Comparison of ENCODE assay signal across 8 cellular contexts in the genomic region with DNA sequence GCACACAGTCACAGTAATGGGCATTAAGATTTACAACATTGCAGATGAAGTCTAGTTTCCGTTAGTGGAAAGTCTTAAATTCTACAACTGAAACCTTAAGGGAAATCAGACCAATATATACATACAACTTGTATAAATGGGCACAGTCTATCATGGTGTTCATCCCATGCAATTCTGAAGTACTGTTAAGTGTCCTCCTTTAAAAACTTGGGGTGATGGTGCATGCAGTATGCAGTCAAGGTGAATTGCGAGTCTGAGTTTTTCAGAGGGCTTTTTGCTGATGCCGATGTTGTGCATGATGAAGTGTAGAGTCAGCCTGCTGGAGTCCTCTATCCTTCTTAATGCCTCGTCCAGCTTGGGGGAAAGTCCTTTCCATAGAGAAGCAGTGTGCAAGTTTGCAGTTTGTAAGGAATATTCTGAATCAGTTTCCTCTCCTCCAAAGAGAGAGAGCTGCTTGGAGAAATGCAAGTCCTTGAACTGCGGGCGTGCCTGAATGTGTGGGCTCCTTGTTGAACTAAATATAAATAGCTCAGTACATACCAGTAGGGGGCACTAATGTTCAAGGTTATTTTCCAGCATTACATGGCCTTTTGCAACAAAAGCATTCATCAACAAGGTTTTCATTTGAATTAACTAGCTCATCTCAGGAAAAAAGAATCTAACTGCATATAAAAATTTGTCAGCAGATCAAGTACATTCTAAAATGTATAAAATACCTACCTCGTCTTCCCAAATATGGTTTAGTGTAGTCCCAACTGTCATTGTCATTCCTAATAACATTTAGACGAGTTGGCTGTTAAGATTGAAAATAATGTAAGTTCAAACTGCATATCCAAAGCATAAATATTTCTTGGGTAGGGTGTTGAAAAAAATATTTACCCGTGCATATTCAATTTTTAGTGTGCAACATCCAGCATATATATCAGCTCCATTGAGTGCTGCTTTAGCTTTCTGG. TPM values are rescaled to one million over a fixed set of nuclear protein-coding genes. Genes with fewer than 3 reads are reported as not detected.
DNase-seq lines count a peak whose midpoint lies in the region; ATAC-seq and TF ChIP-seq lines count a peak whose summit lies in the region.

No MANE protein-coding gene starts in this region.

- intact Hi-C loops in Panc1 (cut with micrococcal nuclease; ENCODE audit: unreplicated experiment), result loop anchor here (5.0 kb wide), 1 partner anchor 146 kb away; no protein-coding TSS in a partner anchor
- intact Hi-C loops in body of pancreas (cut with DNase I), result loop anchor here (10.0 kb wide), 1 partner anchor 143 kb away; no protein-coding TSS in a partner anchor

- H3K27ac ChIP-seq in Panc1 (ENCODE audit: low read length) (no peak overlapping the region), body of pancreas (no peak overlapping the region), iPS DF 6.9 (ENCODE audit: low read length) (no peak overlapping the region)

- no peak for TF ChIP-seq POLR2A in body of pancreas (IDR thresholded peaks at IDR 0.05)

- ATAC-seq in Panc1, result peak; percentile 92
- peak; percentile 84 for ATAC-seq in body of pancreas
- ATAC-seq in GM19328 (IDR thresholded peaks at IDR 0.05; ENCODE audit: unreplicated experiment), result no peak

- H3K4me3 ChIP-seq in LNCaP clone FGC (ENCODE audit: low read depth, low read length) (no peak overlapping the region), Panc1 (ENCODE audit: low read depth in 2 of 2, low read length in 2 of 2) (no peak overlapping the region), body of pancreas (no peak overlapping the region), iPS DF 6.9 (ENCODE audit: low read length) (no peak overlapping the region)

- TF ChIP-seq CTCF in LNCaP clone FGC (IDR thresholded peaks at IDR 0.05; ENCODE audit: control insufficient read depth, extremely low read depth, insufficient read depth) (peak; percentile 38; the same call in 1 of the 2 replicates), Panc1 (IDR thresholded peaks at IDR 0.05) (peak; percentile 79), body of pancreas (IDR thresholded peaks at IDR 0.05) (peak in 6 of 7 experiments; percentile 59 to 79 (median 72))

- in situ Hi-C loops in Panc1 (cut with HindIII; ENCODE audit: low pct_unique_long_range_greater_than_20kb, low sequenced_read_pairs), result loop anchor here (25.0 kb wide), 1 partner anchor 156 kb away; no protein-coding TSS in a partner anchor

- POLR2A ChIA-PET in Panc1 (lab: Charles Lee), result interaction anchor here (0.5 to 0.9 kb wide), 3 partner anchors 10 to 1315 kb away, joined by 3 to 8 read pairs (median 3); no protein-coding TSS in a partner anchor

- H3K4me1 ChIP-seq in Panc1 (ENCODE audit: control insufficient read depth, insufficient read depth, low read length) (peaks cover 15% of the 10 kb centered on the region; the same call in 1 of the 2 replicates), body of pancreas (peaks cover 6% of the 10 kb centered on the region), iPS DF 6.9 (ENCODE audit: control insufficient read depth, insufficient read depth, low read length) (no peaks in the 10 kb centered on the region)

- DNase-seq in stimulated activated CD8-positive, alpha-beta memory T cell treated with anti-CD3 and anti-CD28 coated beads, Interleukin-12 subunit alpha, Interleukin-12 subunit beta, amount 100 ng/mL, for 1 hour (ENCODE audit: low read depth), result peak; percentile 11
- DNase-seq in stimulated activated CD8-positive, alpha-beta memory T cell treated with anti-CD3 and anti-CD28 coated beads, Interleukin-4, amount 100 ng/mL, for 48 hours, result no peak
- DNase-seq in LNCaP clone FGC (ENCODE audit: low read depth) (no peak), Panc1 (ENCODE audit: low read depth, low spot score) (no peak), body of pancreas (peak in 3 of 4 donors; percentile 40 to 47 (median 46)), iPS DF 6.9 (ENCODE audit: low read depth, low spot score) (peak; percentile 52), smooth muscle cell of the brain vasculature (ENCODE audit: low read depth, low spot score) (peak; percentile 73)

- WGBS in body of pancreas, 2 donors, result 47 to 52% methylated on average over 8 to 9 of the region's 9 CpGs
- WGBS in iPS DF 6.9 (ENCODE audit: insufficient coverage, insufficient read length), result no CpG with 5 or more reads among the region's 9 CpGs

- no peaks in the 10 kb centered on the region for H3K9me3 ChIP-seq in Panc1 (ENCODE audit: control insufficient read depth, insufficient read depth, low read depth, low read length)
- no peaks in the 10 kb centered on the region for H3K9me3 ChIP-seq in body of pancreas
- H3K9me3 ChIP-seq in iPS DF 6.9 (ENCODE audit: control insufficient read depth, insufficient read depth, low read length), result no peaks in the 10 kb centered on the region

- H3K27me3 ChIP-seq in Panc1 (ENCODE audit: control insufficient read depth, insufficient read depth, low read length) (no peaks in the 10 kb centered on the region), body of pancreas (no peaks in the 10 kb centered on the region), iPS DF 6.9 (ENCODE audit: control insufficient read depth, insufficient read depth, low read length) (no peaks in the 10 kb centered on the region)

- CTCF ChIA-PET in Panc1 (lab: Charles Lee), result interaction anchor here (0.8 to 2.0 kb wide), 8 partner anchors 9 to 160 kb away, joined by 3 to 9 read pairs (median 4); partner anchors contain the start of gene HNRNPLL

- H3K36me3 ChIP-seq in Panc1 (ENCODE audit: control insufficient read depth, insufficient read depth, low read length) (peaks cover 26% of the 10 kb centered on the region), body of pancreas (replicated peaks in 1 of 2; ENCODE audit: insufficient read depth in 1 of 2, low read depth in 2 of 2) (peaks cover 0 to 3% of the 10 kb centered on the region in 2 donors), iPS DF 6.9 (ENCODE audit: control insufficient read depth, insufficient read depth, low read length) (peaks cover 5% of the 10 kb centered on the region; the same call in 1 of the 2 replicates)

- no TSS peak for BruUV-seq in Panc1 (replicated peaks; lab: Mats Ljungman, UMichigan)

RNA-seq across cellular contexts. Expression of gene HNRNPLL, which starts 21.3 kb away (rescaled TPM):
- total RNA-seq in Panc1 (2021; ENCODE audit: unreplicated experiment) (69.8 TPM), body of pancreas (10 to 100 TPM; 21.8 to 22.4 TPM)
- polyA plus RNA-seq in Panc1 (2012; ENCODE audit: insufficient read length), result 25.6 TPM

Comparison
In these comparisons a context has a peak if more than half of its experiments do, and no peak if none do; other contexts are left out.
1. DNase-seq: peak in stimulated activated CD8-positive, alpha-beta memory T cell treated with anti-CD3 and anti-CD28 coated beads, Interleukin-12 subunit alpha, Interleukin-12 subunit beta, amount 100 ng/mL, for 1 hour (single experiment), body of pancreas (3 of 4), iPS DF 6.9 (single experiment) and smooth muscle cell of the brain vasculature (single experiment); none in stimulated activated CD8-positive, alpha-beta memory T cell treated with anti-CD3 and anti-CD28 coated beads, Interleukin-4, amount 100 ng/mL, for 48 hours (single experiment), LNCaP clone FGC (single experiment) and Panc1 (single experiment).
2. Peak in every context shown above with its lines, with median percentiles within 50 percentile points of each other: CTCF ChIP-seq.